ENCODE assay signal across 8 cellular contexts in genomic region chr3:45462522-45463262, GRCh38.
DNase-seq lines count a peak whose midpoint lies in the region; ATAC-seq and TF ChIP-seq lines count a peak whose summit lies in the region.

No MANE protein-coding gene starts in this region.

- ATAC-seq in GM18502 (IDR thresholded peaks at IDR 0.05; ENCODE audit: poor library complexity, unreplicated experiment) (peak; percentile 83), HG03060 (IDR thresholded peaks at IDR 0.05; ENCODE audit: low read depth, unreplicated experiment) (peak; percentile 57), left cardiac atrium (no peak)
- ATAC-seq in activated T-cell treated with anti-CD3 and anti-CD28 coated beads, Interleukin-2, amount 50 U/mL, for 4 hours: peak; percentile 87 to 88

- peaks cover 0 to 9% of the 10 kb centered on the region in 2 donors for H3K9me3 ChIP-seq in ascending aorta

- no peaks in the 10 kb centered on the region for H3K4me1 ChIP-seq in ascending aorta

- TF ChIP-seq CTCF in ascending aorta (IDR thresholded peaks at IDR 0.05): no peak

- peaks cover 7 to 33% of the 10 kb centered on the region in 2 donors for H3K36me3 ChIP-seq in ascending aorta

- no peak overlapping the region for H3K27ac ChIP-seq in ascending aorta

- H3K4me1 Mint-ChIP-seq in activated T-cell treated with anti-CD3 and anti-CD28 coated beads, Interleukin-2, amount 50 U/mL, for 4 hours (ENCODE audit: low read depth): peaks cover 28% of the 10 kb centered on the region

- H3K36me3 Mint-ChIP-seq in activated T-cell treated with anti-CD3 and anti-CD28 coated beads, Interleukin-2, amount 50 U/mL, for 4 hours (ENCODE audit: insufficient read depth): peaks cover 51% of the 10 kb centered on the region

- peaks cover 8% of the 10 kb centered on the region for H3K9me3 Mint-ChIP-seq in activated T-cell treated with anti-CD3 and anti-CD28 coated beads, Interleukin-2, amount 50 U/mL, for 4 hours

- no peak overlapping the region for H3K4me3 ChIP-seq in ascending aorta

- H3K27me3 ChIP-seq in ascending aorta: no peaks in the 10 kb centered on the region

- DNase-seq in activated T-cell treated with anti-CD3 and anti-CD28 coated beads, Interleukin-2, amount 50 U/mL, for 4 hours: peak; percentile 13
- DNase-seq in putamen (ENCODE audit: low spot score) (peak; percentile 79), UCSD-AML1 (lab: John Stamatoyannopoulos, UW; ENCODE audit: unreplicated experiment) (no peak), left cardiac atrium (no peak), cerebellum (ENCODE audit: low spot score) (no peak), ascending aorta (ENCODE audit: low spot score in 2 of 2) (no peak)

- no peaks in the 10 kb centered on the region for H3K27me3 Mint-ChIP-seq in activated T-cell treated with anti-CD3 and anti-CD28 coated beads, Interleukin-2, amount 50 U/mL, for 4 hours (ENCODE audit: low read depth)

- intact Hi-C loops in left cardiac atrium (cut with DNase I) (no loop called here), ascending aorta (cut with DNase I) (no loop called here)

- H3K4me3 Mint-ChIP-seq in activated T-cell treated with anti-CD3 and anti-CD28 coated beads, Interleukin-2, amount 50 U/mL, for 4 hours: no peak overlapping the region

Comparison
In these comparisons a context has a peak if more than half of its experiments do, and no peak if none do; other contexts are left out.
1. ATAC-seq: peak in GM18502 (single experiment), HG03060 (single experiment) and activated T-cell treated with anti-CD3 and anti-CD28 coated beads, Interleukin-2, amount 50 U/mL, for 4 hours (2 of 2); none in left cardiac atrium (0 of 2).
2. DNase-seq: peak in activated T-cell treated with anti-CD3 and anti-CD28 coated beads, Interleukin-2, amount 50 U/mL, for 4 hours (single experiment) and putamen (single experiment); none in UCSD-AML1 (single experiment), left cardiac atrium (single experiment), cerebellum (single experiment) and ascending aorta (0 of 2).